ENCODE assay signal across 7 cellular contexts in the genomic region with DNA sequence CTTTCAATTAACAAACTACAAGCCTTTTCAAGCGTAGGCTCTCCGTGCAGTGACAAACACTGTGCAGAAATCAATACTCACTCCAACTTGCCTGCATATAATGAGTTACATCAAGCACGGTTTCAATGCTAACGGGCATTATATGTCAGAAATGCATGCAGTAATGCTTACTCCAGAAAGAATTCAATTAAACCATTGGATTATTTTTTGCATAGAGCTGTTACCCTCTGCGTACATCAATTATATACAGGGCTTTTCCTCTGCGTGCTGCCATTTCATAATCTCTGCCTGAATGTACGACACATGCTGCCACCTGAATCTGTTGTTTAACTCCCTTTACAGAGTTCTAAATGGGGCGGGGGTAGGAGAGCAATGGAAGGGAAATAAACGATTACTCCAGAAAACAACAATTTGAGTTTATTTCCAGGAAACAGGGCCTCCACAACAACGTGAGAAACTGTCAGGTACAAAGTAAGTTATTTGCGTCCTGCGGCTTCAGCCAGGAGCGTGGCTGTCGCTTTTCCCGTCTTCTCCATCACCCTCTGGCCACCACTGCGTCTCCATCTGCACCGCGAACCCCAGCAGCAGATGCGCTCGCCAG. TPM values are rescaled to one million over a fixed set of nuclear protein-coding genes. Genes with fewer than 3 reads are reported as not detected.
DNase-seq lines count a peak whose midpoint lies in the region; ATAC-seq, FAIRE-seq and TF ChIP-seq lines count a peak whose summit lies in the region.

No MANE protein-coding gene starts in this region.

- 9 to 14% methylated on average over 20 of the region's 20 CpGs for WGBS in heart right ventricle, 2 donors

- ATAC-seq in heart right ventricle: no peak
- ATAC-seq in HG02571 (IDR thresholded peaks at IDR 0.05; ENCODE audit: unreplicated experiment): no peak

- DNase-seq in WERI-Rb-1 (no peak), heart right ventricle (no peak), RPMI8226 (no peak), D721Med (ENCODE audit: insufficient read length, low spot score) (no peak)

- H3K4me3 ChIP-seq in HEK293 (ENCODE audit: low read depth, low read length) (peak overlapping the region; percentile 76), WERI-Rb-1 (ENCODE audit: low read depth, low read length) (peak overlapping the region; percentile 95), heart right ventricle (peak overlapping the region; percentile 76 to 97 (median 88)), skeletal muscle satellite cell (ENCODE audit: low read length) (peak overlapping the region; percentile 94)

- no peaks in the 10 kb centered on the region for H3K9me3 ChIP-seq in HEK293 (ENCODE audit: control insufficient read depth, insufficient read depth, low read depth, low read length)
- no peaks in the 10 kb centered on the region for H3K9me3 ChIP-seq in WERI-Rb-1 (ENCODE audit: severe bottlenecking)
- H3K9me3 ChIP-seq in heart right ventricle: no peaks in the 10 kb centered on the region
- no peaks in the 10 kb centered on the region for H3K9me3 ChIP-seq in skeletal muscle satellite cell (replicated peaks; ENCODE audit: low read length)

- H3K27me3 ChIP-seq in WERI-Rb-1 (ENCODE audit: insufficient read depth, low read depth, severe bottlenecking) (no peaks in the 10 kb centered on the region), heart right ventricle (peaks cover 0 to 48% (median 0%) of the 10 kb centered on the region in 7 donors), skeletal muscle satellite cell (ENCODE audit: control insufficient read depth, insufficient read depth, low read length) (no peaks in the 10 kb centered on the region)

- no peak for FAIRE-seq in D721Med (lab: Jason Lieb, UNC)

- H3K4me2 ChIP-seq in skeletal muscle satellite cell (ENCODE audit: low read length): peak overlapping the region; percentile 94

- TF ChIP-seq CTCF in HEK293 (tag by site-specific recombination; IDR thresholded peaks at IDR 0.05) (no peak), WERI-Rb-1 (IDR thresholded peaks at IDR 0.05; ENCODE audit: low read depth, low read length) (no peak), heart right ventricle (IDR thresholded peaks at IDR 0.05) (no peak), D721Med (IDR thresholded peaks at IDR 0.05; ENCODE audit: insufficient read depth, missing control alignments) (no peak)

- H3K27ac ChIP-seq in HEK293 (ENCODE audit: extremely low read depth, low read depth, low read length): peak overlapping the region; percentile 91; the same call in 1 of the 2 replicates
- H3K27ac ChIP-seq in WERI-Rb-1: no peak overlapping the region; the same call in 1 of the 2 replicates
- H3K27ac ChIP-seq in heart right ventricle: peak overlapping the region in 9 of 10 donors; percentile 91 to 98 (median 95)

- H3K4me1 ChIP-seq in HEK293 (ENCODE audit: control insufficient read depth, insufficient read depth, low read length) (peaks cover 28% of the 10 kb centered on the region), heart right ventricle (peaks cover 0 to 59% (median 43%) of the 10 kb centered on the region in 9 donors), skeletal muscle satellite cell (ENCODE audit: control insufficient read depth, insufficient read depth, low read length) (peaks cover 29% of the 10 kb centered on the region)

- CTCF ChIA-PET in HEK293 (lab: Yijun Ruan, JAX): interaction anchor here (0.6 to 1.0 kb wide), 6 partner anchors 8 to 791 kb away, joined by 3 to 6 read pairs (median 3); no protein-coding TSS in a partner anchor

- H3K36me3 ChIP-seq in HEK293 (ENCODE audit: control insufficient read depth in 2 of 2, insufficient read depth in 1 of 2, low read length in 2 of 2) (no peaks in the 10 kb centered on the region), WERI-Rb-1 (no peaks in the 10 kb centered on the region), heart right ventricle (no peaks in the 10 kb centered on the region), skeletal muscle satellite cell (ENCODE audit: insufficient read depth, low read length) (no peaks in the 10 kb centered on the region)

- POLR2A ChIA-PET in HEK293 (lab: Yijun Ruan, JAX): interaction anchor here (1.0 to 1.9 kb wide), 3 partner anchors 10 to 179 kb away, joined by 3 to 4 read pairs (median 3); no protein-coding TSS in a partner anchor

- intact Hi-C loops in heart right ventricle (cut with DNase I): loop anchor here in 5 of 10 donors (5.0 to 10.0 kb wide), 5 partner anchors 101 to 454 kb away; no protein-coding TSS in a partner anchor

- peak overlapping the region; percentile 94 for H3K9ac ChIP-seq in skeletal muscle satellite cell (ENCODE audit: low read depth, low read length)

TF ChIP-seq in HEK293, 187 proteins besides CTCF, POLR2A, EP300 and RAD21 (continues in another document):
- peak; percentile 20; the same call in 1 of the 2 replicates for TF ChIP-seq ZBTB17 (tag by site-specific recombination; IDR thresholded peaks at IDR 0.05)
- TF ChIP-seq, protein P1, sequence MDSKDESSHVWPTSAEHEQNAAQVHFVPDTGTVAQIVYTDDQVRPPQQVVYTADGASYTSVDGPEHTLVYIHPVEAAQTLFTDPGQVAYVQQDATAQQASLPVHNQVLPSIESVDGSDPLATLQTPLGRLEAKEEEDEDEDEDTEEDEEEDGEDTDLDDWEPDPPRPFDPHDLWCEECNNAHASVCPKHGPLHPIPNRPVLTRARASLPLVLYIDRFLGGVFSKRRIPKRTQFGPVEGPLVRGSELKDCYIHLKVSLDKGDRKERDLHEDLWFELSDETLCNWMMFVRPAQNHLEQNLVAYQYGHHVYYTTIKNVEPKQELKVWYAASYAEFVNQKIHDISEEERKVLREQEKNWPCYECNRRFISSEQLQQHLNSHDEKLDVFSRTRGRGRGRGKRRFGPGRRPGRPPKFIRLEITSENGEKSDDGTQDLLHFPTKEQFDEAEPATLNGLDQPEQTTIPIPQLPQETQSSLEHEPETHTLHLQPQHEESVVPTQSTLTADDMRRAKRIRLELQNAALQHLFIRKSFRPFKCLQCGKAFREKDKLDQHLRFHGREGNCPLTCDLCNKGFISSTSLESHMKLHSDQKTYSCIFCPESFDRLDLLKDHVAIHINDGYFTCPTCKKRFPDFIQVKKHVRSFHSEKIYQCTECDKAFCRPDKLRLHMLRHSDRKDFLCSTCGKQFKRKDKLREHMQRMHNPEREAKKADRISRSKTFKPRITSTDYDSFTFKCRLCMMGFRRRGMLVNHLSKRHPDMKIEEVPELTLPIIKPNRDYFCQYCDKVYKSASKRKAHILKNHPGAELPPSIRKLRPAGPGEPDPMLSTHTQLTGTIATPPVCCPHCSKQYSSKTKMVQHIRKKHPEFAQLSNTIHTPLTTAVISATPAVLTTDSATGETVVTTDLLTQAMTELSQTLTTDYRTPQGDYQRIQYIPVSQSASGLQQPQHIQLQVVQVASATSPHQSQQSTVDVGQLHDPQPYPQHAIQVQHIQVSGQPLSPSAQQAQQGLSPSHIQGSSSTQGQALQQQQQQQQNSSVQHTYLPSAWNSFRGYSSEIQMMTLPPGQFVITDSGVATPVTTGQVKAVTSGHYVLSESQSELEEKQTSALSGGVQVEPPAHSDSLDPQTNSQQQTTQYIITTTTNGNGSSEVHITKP (tag by site-specific recombination; IDR thresholded peaks at IDR 0.05): peak; percentile 49; the same call in 1 of the 2 replicates
- no peak for TF ChIP-seq OVOL3 (tag by site-specific recombination; IDR thresholded peaks at IDR 0.05)
- TF ChIP-seq PRDM1 (tag by site-specific recombination; IDR thresholded peaks at IDR 0.05): peak; percentile 29; the same call in 1 of the 2 replicates
- no peak for TF ChIP-seq ZFP3 (tag by site-specific recombination; IDR thresholded peaks at IDR 0.05; ENCODE audit: low read depth)
- TF ChIP-seq, protein P2, sequence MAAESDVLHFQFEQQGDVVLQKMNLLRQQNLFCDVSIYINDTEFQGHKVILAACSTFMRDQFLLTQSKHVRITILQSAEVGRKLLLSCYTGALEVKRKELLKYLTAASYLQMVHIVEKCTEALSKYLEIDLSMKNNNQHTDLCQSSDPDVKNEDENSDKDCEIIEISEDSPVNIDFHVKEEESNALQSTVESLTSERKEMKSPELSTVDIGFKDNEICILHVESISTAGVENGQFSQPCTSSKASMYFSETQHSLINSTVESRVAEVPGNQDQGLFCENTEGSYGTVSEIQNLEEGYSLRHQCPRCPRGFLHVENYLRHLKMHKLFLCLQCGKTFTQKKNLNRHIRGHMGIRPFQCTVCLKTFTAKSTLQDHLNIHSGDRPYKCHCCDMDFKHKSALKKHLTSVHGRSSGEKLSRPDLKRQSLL (tag by site-specific recombination; IDR thresholded peaks at IDR 0.05): peak; percentile 73; the same call in 1 of the 2 replicates
- TF ChIP-seq ZNF366 (tag by site-specific recombination; conservative IDR thresholded peaks at IDR 0.05): peak; percentile 61; the same call in 1 of the 2 replicates
- TF ChIP-seq, protein P3, sequence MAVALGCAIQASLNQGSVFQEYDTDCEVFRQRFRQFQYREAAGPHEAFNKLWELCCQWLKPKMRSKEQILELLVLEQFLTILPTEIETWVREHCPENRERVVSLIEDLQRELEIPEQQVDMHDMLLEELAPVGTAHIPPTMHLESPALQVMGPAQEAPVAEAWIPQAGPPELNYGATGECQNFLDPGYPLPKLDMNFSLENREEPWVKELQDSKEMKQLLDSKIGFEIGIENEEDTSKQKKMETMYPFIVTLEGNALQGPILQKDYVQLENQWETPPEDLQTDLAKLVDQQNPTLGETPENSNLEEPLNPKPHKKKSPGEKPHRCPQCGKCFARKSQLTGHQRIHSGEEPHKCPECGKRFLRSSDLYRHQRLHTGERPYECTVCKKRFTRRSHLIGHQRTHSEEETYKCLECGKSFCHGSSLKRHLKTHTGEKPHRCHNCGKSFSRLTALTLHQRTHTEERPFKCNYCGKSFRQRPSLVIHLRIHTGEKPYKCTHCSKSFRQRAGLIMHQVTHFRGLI (tag by site-specific recombination; IDR thresholded peaks at IDR 0.05): 0 out of 2 replicates have a peak, but pooled peaks have one; percentile 14
- 0 out of 2 replicates have a peak, but pooled peaks have one; percentile 20 for TF ChIP-seq ZNF2 (tag by site-specific recombination; IDR thresholded peaks at IDR 0.05)
- no peak for TF ChIP-seq GFI1B (tag by site-specific recombination; IDR thresholded peaks at IDR 0.05)
- TF ChIP-seq TRIM28 (IDR thresholded peaks at IDR 0.05; ENCODE audit: borderline replicate concordance, low read length): 0 out of 2 replicates have a peak, but pooled peaks have one; percentile 42
- TF ChIP-seq, protein P4, sequence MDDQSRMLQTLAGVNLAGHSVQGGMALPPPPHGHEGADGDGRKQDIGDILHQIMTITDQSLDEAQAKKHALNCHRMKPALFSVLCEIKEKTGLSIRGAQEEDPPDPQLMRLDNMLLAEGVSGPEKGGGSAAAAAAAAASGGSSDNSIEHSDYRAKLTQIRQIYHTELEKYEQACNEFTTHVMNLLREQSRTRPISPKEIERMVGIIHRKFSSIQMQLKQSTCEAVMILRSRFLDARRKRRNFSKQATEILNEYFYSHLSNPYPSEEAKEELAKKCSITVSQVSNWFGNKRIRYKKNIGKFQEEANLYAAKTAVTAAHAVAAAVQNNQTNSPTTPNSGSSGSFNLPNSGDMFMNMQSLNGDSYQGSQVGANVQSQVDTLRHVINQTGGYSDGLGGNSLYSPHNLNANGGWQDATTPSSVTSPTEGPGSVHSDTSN (CRISPR knock-in tag; IDR thresholded peaks at IDR 0.05): no peak

RNA-seq across cellular contexts. Expression of a gene that starts 1.8 kb away (rescaled TPM):
- total RNA-seq in heart right ventricle: 10 to 100 TPM; 27.1 to 47.7 (median 36.5) TPM
- polyA plus RNA-seq in heart right ventricle: 1 to 10 TPM; 7.5 to 9.1 TPM
- 26.4 and 28.9 TPM in 2 replicates for total RNA-seq in skeletal muscle satellite cell (2012; rRNA removed)
